Comparison of ENCODE assay signal across 28 cellular contexts in genomic region chr10:131792011-131792651, GRCh38.
"Had no signal": no experiment of that assay in that cellular context is flagged by ENCODE, and none has a peak within 500 bp of the region (broad histone marks: within the 10 kb centered on the region; RNA-seq: fewer than 3 reads in every experiment).

No MANE protein-coding gene starts in this region.

- H3K79me2 ChIP-seq: parathyroid adenoma had no signal

- H3K4me3 ChIP-seq: spleen, upper lobe of left lung had no signal

- H3K27me3 ChIP-seq: upper lobe of left lung had no signal

- H3K36me3 ChIP-seq: spleen, upper lobe of left lung had no signal

- H3K4me3 Mint-ChIP-seq: activated CD4-positive, alpha-beta memory T cell treated with anti-CD3 and anti-CD28 coated beads, Interleukin-2, amount 10 ng/mL, durations not matched to agents 7 days and 5 days; activated CD4-positive, alpha-beta T cell treated with anti-CD3 and anti-CD28 coated beads, Interleukin-2, amount 10 ng/mL, durations not matched to agents 7 days and 5 days; activated T-cell treated with anti-CD3 and anti-CD28 coated beads, Interleukin-2, amount 50 U/mL, for 24 hours; activated T-helper 17 cell treated with anti-CD3 and anti-CD28 coated beads, Interleukin-2, amount 50 U/mL, for 72 hours; mesothelial cell of epicardium; naive B cell; nephron progenitor cell; T-helper 1 cell treated with Interleukin-12 subunit alpha and Interleukin-12 subunit beta and Interleukin-4 antibody, amounts not matched to agents 30 μg/mL and 1 μg/mL, for 36 hours had no signal

- H3K9me3 Mint-ChIP-seq: activated CD4-positive, alpha-beta memory T cell treated with anti-CD3 and anti-CD28 coated beads, Interleukin-2, amount 10 ng/mL, durations not matched to agents 7 days and 5 days; activated naive CD4-positive, alpha-beta T cell treated with anti-CD3 and anti-CD28 coated beads, Interleukin-2, amount 50 U/mL, for 72 hours; activated T-helper 17 cell treated with anti-CD3 and anti-CD28 coated beads, Interleukin-2, amount 50 U/mL, for 72 hours; T-helper 1 cell treated with Interleukin-12 subunit alpha and Interleukin-12 subunit beta and Interleukin-4 antibody, amounts not matched to agents 30 μg/mL and 1 μg/mL, for 36 hours had no signal

- H3K27me3 Mint-ChIP-seq: activated CD4-positive, alpha-beta memory T cell treated with anti-CD3 and anti-CD28 coated beads, Interleukin-2, amount 10 ng/mL, durations not matched to agents 7 days and 5 days had no signal

- H2AFZ ChIP-seq: parathyroid adenoma had no signal

- H3K36me3 Mint-ChIP-seq: activated naive CD4-positive, alpha-beta T cell treated with anti-CD3 and anti-CD28 coated beads, Interleukin-2, amount 50 U/mL, for 72 hours; mesothelial cell of epicardium; naive B cell had no signal

- H3K4me1 Mint-ChIP-seq: activated CD4-positive, alpha-beta memory T cell treated with anti-CD3 and anti-CD28 coated beads, Interleukin-2, amount 10 ng/mL, durations not matched to agents 7 days and 5 days; activated CD4-positive, alpha-beta T cell treated with anti-CD3 and anti-CD28 coated beads, Interleukin-2, amount 10 ng/mL, durations not matched to agents 7 days and 5 days; activated T-helper 17 cell treated with anti-CD3 and anti-CD28 coated beads, Interleukin-2, amount 50 U/mL, for 72 hours; mesothelial cell of epicardium had no signal

- H3K4me1 ChIP-seq: parathyroid adenoma, spleen, upper lobe of left lung had no signal

- ATAC-seq: activated naive CD4-positive, alpha-beta T cell treated with anti-CD3 and anti-CD28 coated beads, Interleukin-2, amount 50 U/mL, for 72 hours; activated T-helper 17 cell treated with anti-CD3 and anti-CD28 coated beads, Interleukin-2, amount 50 U/mL, for 72 hours; left cardiac atrium; right cardiac atrium had no signal

- H3K9ac ChIP-seq: parathyroid adenoma had no signal

- DNase-seq: activated CD4-positive, alpha-beta memory T cell treated with anti-CD3 and anti-CD28 coated beads, Interleukin-2, amount 10 ng/mL, durations not matched to agents 7 days and 5 days; activated CD4-positive, alpha-beta T cell treated with anti-CD3 and anti-CD28 coated beads, Interleukin-2, amount 10 ng/mL, durations not matched to agents 7 days and 5 days; activated CD8-positive, alpha-beta memory T cell treated with anti-CD3 and anti-CD28 coated beads, Interleukin-2, amount 50 U/mL, for 48 hours; activated naive CD4-positive, alpha-beta T cell; activated T-cell treated with anti-CD3 and anti-CD28 coated beads, Interleukin-2, amount 50 U/mL, for 24 hours; dermis blood vessel endothelial cell; effector CD4-positive, alpha-beta T cell; left cardiac atrium; mammary epithelial cell; naive B cell; nephron progenitor cell; right cardiac atrium; spleen; stimulated activated naive CD4-positive, alpha-beta T cell treated with Interleukin-2 at 50 U/mL for 16 hours; SW 1271; T-helper 9 cell had no signal

- H3K27ac Mint-ChIP-seq: activated CD4-positive, alpha-beta memory T cell treated with anti-CD3 and anti-CD28 coated beads, Interleukin-2, amount 10 ng/mL, durations not matched to agents 7 days and 5 days; activated CD4-positive, alpha-beta T cell treated with anti-CD3 and anti-CD28 coated beads, Interleukin-2, amount 10 ng/mL, durations not matched to agents 7 days and 5 days; activated naive CD4-positive, alpha-beta T cell treated with anti-CD3 and anti-CD28 coated beads, Interleukin-2, amount 50 U/mL, for 72 hours; activated T-cell treated with anti-CD3 and anti-CD28 coated beads, Interleukin-2, amount 50 U/mL, for 24 hours; activated T-helper 17 cell treated with anti-CD3 and anti-CD28 coated beads, Interleukin-2, amount 50 U/mL, for 72 hours; mesothelial cell of epicardium; naive B cell; nephron progenitor cell; T-helper 1 cell treated with Interleukin-12 subunit alpha and Interleukin-12 subunit beta and Interleukin-4 antibody, amounts not matched to agents 30 μg/mL and 1 μg/mL, for 36 hours had no signal

- FAIRE-seq: bronchial epithelial cell, colon, frontal cortex, islet of Langerhans, TTC549 had no signal

- H3K27ac ChIP-seq: parathyroid adenoma, spleen, upper lobe of left lung, VCaP had no signal
